Comparison of ENCODE assay signal across 21 cellular contexts in the genomic region with DNA sequence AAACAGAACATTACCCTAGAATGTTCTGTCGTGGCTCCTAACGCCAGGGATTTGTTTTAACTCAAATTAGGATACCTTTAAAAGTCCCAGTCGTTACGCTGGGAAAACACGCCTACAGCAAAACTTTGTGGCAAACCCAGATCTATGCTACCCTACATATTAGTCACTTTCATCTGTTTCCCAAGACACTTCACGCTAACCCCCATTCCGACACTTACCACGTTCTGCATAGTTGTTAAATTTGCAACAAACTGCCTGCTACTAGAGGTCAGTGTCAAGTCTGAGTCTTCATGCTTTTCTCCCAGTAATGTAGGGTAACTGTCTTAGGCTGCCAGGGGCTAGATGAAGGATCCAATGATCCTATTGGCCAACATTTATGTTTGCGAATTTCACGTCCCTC.
"Had no signal": no experiment of that assay in that cellular context is flagged by ENCODE, and none has a peak within 500 bp of the region (broad histone marks: within the 10 kb centered on the region; RNA-seq: fewer than 3 reads in every experiment).

No MANE protein-coding gene starts in this region.

- H3K4me3 Mint-ChIP-seq: activated CD4-positive, alpha-beta memory T cell treated with anti-CD3 and anti-CD28 coated beads, Interleukin-2, amount 10 ng/mL, durations not matched to agents 7 days and 5 days; activated CD4-positive, alpha-beta T cell treated with anti-CD3 and anti-CD28 coated beads, Interleukin-2, amount 10 ng/mL, durations not matched to agents 7 days and 5 days; activated naive CD4-positive, alpha-beta T cell treated with anti-CD3 and anti-CD28 coated beads for 36 hours; activated naive CD8-positive, alpha-beta T cell; activated T-helper 17 cell treated with anti-CD3 and anti-CD28 coated beads, Interleukin-2, amount 50 U/mL, for 72 hours; T-helper 17 cell; WTC11 had no signal

- H3K27ac Mint-ChIP-seq: activated CD4-positive, alpha-beta memory T cell treated with anti-CD3 and anti-CD28 coated beads, Interleukin-2, amount 10 ng/mL, durations not matched to agents 7 days and 5 days; activated CD4-positive, alpha-beta T cell treated with anti-CD3 and anti-CD28 coated beads, Interleukin-2, amount 10 ng/mL, durations not matched to agents 7 days and 5 days; activated naive CD4-positive, alpha-beta T cell treated with anti-CD3 and anti-CD28 coated beads for 36 hours; activated naive CD8-positive, alpha-beta T cell; activated T-helper 17 cell treated with anti-CD3 and anti-CD28 coated beads, Interleukin-2, amount 50 U/mL, for 72 hours; T-helper 17 cell; WTC11 had no signal

- H3K27ac ChIP-seq: breast epithelium, KMS-11, Peyer's patch, SJSA1 had no signal

- H3K9ac ChIP-seq: KMS-11 had no signal

- H3K4me1 ChIP-seq: breast epithelium, Peyer's patch, SJSA1 had no signal

- H3K27me3 Mint-ChIP-seq: activated CD4-positive, alpha-beta memory T cell treated with anti-CD3 and anti-CD28 coated beads, Interleukin-2, amount 10 ng/mL, durations not matched to agents 7 days and 5 days; activated CD4-positive, alpha-beta T cell treated with anti-CD3 and anti-CD28 coated beads, Interleukin-2, amount 10 ng/mL, durations not matched to agents 7 days and 5 days; activated naive CD8-positive, alpha-beta T cell; activated T-helper 17 cell treated with anti-CD3 and anti-CD28 coated beads, Interleukin-2, amount 50 U/mL, for 72 hours; T-helper 17 cell had no signal

- ATAC-seq: activated T-helper 17 cell treated with anti-CD3 and anti-CD28 coated beads, Interleukin-2, amount 50 U/mL, for 72 hours; SK-N-SH treated with all-trans-retinoic acid at 6 μM for 48 hours; T-helper 17 cell had no signal

- H3K9me3 ChIP-seq: breast epithelium, Peyer's patch, SJSA1 had no signal

- H3K4me3 ChIP-seq: Peyer's patch, SJSA1 had no signal

- DNase-seq: activated CD4-positive, alpha-beta memory T cell treated with anti-CD3 and anti-CD28 coated beads, Interleukin-2, amount 10 ng/mL, durations not matched to agents 7 days and 5 days; activated CD4-positive, alpha-beta T cell treated with anti-CD3 and anti-CD28 coated beads, Interleukin-2, amount 10 ng/mL, durations not matched to agents 7 days and 5 days; activated CD4-positive, CD25-positive, alpha-beta regulatory T cell treated with anti-CD3 and anti-CD28 coated beads, Interleukin-2, amount 50 U/mL, for 72 hours; activated gamma-delta T cell; activated naive CD4-positive, alpha-beta T cell treated with anti-CD3 and anti-CD28 coated beads for 36 hours; activated T-cell treated with anti-CD3 and anti-CD28 coated beads for 4 hours; activated T-cell treated with anti-CD3 and anti-CD28 coated beads, Interleukin-2, amount 50 U/mL, for 48 hours; caudate nucleus; NCI-H1436 treated with DMSO at 0.1 percent for 48 hours; Peyer's patch; SHP77; SW 1271; T-helper 17 cell; T-helper 9 cell had no signal

- H3K9me3 Mint-ChIP-seq: activated CD4-positive, alpha-beta memory T cell treated with anti-CD3 and anti-CD28 coated beads, Interleukin-2, amount 10 ng/mL, durations not matched to agents 7 days and 5 days; activated CD4-positive, alpha-beta T cell treated with anti-CD3 and anti-CD28 coated beads, Interleukin-2, amount 10 ng/mL, durations not matched to agents 7 days and 5 days; activated naive CD4-positive, alpha-beta T cell treated with anti-CD3 and anti-CD28 coated beads for 36 hours had no signal

- H3K4me1 Mint-ChIP-seq: activated CD4-positive, alpha-beta memory T cell treated with anti-CD3 and anti-CD28 coated beads, Interleukin-2, amount 10 ng/mL, durations not matched to agents 7 days and 5 days; activated CD4-positive, alpha-beta T cell treated with anti-CD3 and anti-CD28 coated beads, Interleukin-2, amount 10 ng/mL, durations not matched to agents 7 days and 5 days; activated T-helper 17 cell treated with anti-CD3 and anti-CD28 coated beads, Interleukin-2, amount 50 U/mL, for 72 hours; T-helper 17 cell had no signal

- H3K4me2 ChIP-seq: KMS-11 had no signal

- H3K36me3 Mint-ChIP-seq: activated naive CD8-positive, alpha-beta T cell had no signal

- H3K36me3 ChIP-seq: breast epithelium, Peyer's patch, SJSA1 had no signal

- H3K27me3 ChIP-seq: breast epithelium, Peyer's patch, SJSA1 had no signal
